ENCODE assay signal across 9 cellular contexts in genomic region chr10:76632158-76633051, GRCh38.
A peak's percentile ranks its signal among the peaks of the same experiment; 100 is the strongest.
DNase-seq lines count a peak whose midpoint lies in the region; ATAC-seq and TF ChIP-seq lines count a peak whose summit lies in the region.
"Had no signal": no experiment of that assay in that cellular context is flagged by ENCODE, and none has a peak within 500 bp of the region (broad histone marks: within the 10 kb centered on the region; RNA-seq: fewer than 3 reads in every experiment).

No MANE protein-coding gene starts in this region.

- H3K4me2 ChIP-seq in mammary epithelial cell (ENCODE audit: insufficient read depth, low read depth, low read length), result no peak overlapping the region

- H3K9me3 Mint-ChIP-seq in mesothelial cell of epicardium, result no peaks in the 10 kb centered on the region

- ATAC-seq in GM19452 (IDR thresholded peaks at IDR 0.05; ENCODE audit: unreplicated experiment) (no peak), GM18909 (IDR thresholded peaks at IDR 0.05; ENCODE audit: poor library complexity, unreplicated experiment) (no peak)

- in situ Hi-C loops in mammary epithelial cell (cut with MboI; ENCODE audit: low sequenced_read_pairs in 2 of 2), result no loop called here

- no peaks in the 10 kb centered on the region for H3K9me3 ChIP-seq in mammary epithelial cell (replicated peaks; ENCODE audit: insufficient read depth, low read length)

- no peak overlapping the region for H2AFZ ChIP-seq in mammary epithelial cell (ENCODE audit: low read depth, low read length)

- peak overlapping the region; percentile 34 for H3K4me3 Mint-ChIP-seq in mesothelial cell of epicardium

- H3K4me1 Mint-ChIP-seq in mesothelial cell of epicardium, result peaks cover 14% of the 10 kb centered on the region

- H4K20me1 ChIP-seq in mammary epithelial cell (ENCODE audit: insufficient read depth, low read length), result no peaks in the 10 kb centered on the region

- H3K9ac ChIP-seq in mammary epithelial cell (ENCODE audit: insufficient read depth, low read length), result no peak overlapping the region

- peak; percentile 81 for DNase-seq in NCI-H146 (lab: John Stamatoyannopoulos, UW)
- peak; percentile 35 for DNase-seq in mammary epithelial cell
- no peak for DNase-seq in mesothelial cell of epicardium (ENCODE audit: low spot score in 2 of 2, unreplicated experiment in 2 of 2)
- no peak for DNase-seq in occipital lobe (lab: John Stamatoyannopoulos, UW)
- DNase-seq in cortex of kidney (lab: John Stamatoyannopoulos, UW), result no peak

- no peaks in the 10 kb centered on the region for H3K27me3 ChIP-seq in mammary epithelial cell (ENCODE audit: insufficient read depth, low read length)

- 65% methylated on average over 16 of the region's 16 CpGs for WGBS in mammary epithelial cell (ENCODE audit: low coverage, missing lambda C conversion rate)

- H3K27ac Mint-ChIP-seq in mesothelial cell of epicardium, result no peak overlapping the region

- CTCF ChIA-PET in mammary epithelial cell (lab: Charles Lee; ENCODE audit: low non-redundant PET), result no interaction called here

- no TSS peak for BruUV-seq in mammary epithelial cell (replicated peaks; lab: Mats Ljungman, UMichigan)

- H3K36me3 ChIP-seq in mammary epithelial cell (ENCODE audit: insufficient read depth, low read length), result no peaks in the 10 kb centered on the region

- no peak overlapping the region for H3K4me3 ChIP-seq in mammary epithelial cell (replicated peaks in 1 of 3; ENCODE audit: insufficient read depth in 1 of 3, low read depth in 2 of 3, low read length in 3 of 3)
- H3K4me3 ChIP-seq: SK-N-MC had no signal

- no peaks in the 10 kb centered on the region for H3K36me3 Mint-ChIP-seq in mesothelial cell of epicardium

- peaks cover 16% of the 10 kb centered on the region for H3K27me3 Mint-ChIP-seq in mesothelial cell of epicardium (ENCODE audit: low read depth)

- TF ChIP-seq CTCF in GM12873 (IDR thresholded peaks at IDR 0.05; ENCODE audit: insufficient read depth, low read depth, low read length, missing control alignments) (peak; percentile 43), mammary epithelial cell (conservative IDR thresholded peaks at IDR 0.05 in 1 of 2, IDR thresholded peaks at IDR 0.05 in 1 of 2; ENCODE audit: extremely low read depth in 1 of 2, insufficient read depth in 1 of 2, low read depth in 1 of 2, low read length in 2 of 2) (peak; percentile 66 to 75), mesothelial cell of epicardium (IDR thresholded peaks at IDR 0.05; ENCODE audit: unreplicated experiment) (no peak)

- no peaks in the 10 kb centered on the region for H3K4me1 ChIP-seq in mammary epithelial cell (ENCODE audit: insufficient read depth, low read length)

- H3K79me2 ChIP-seq in mammary epithelial cell (ENCODE audit: insufficient read depth, low read length), result no peaks in the 10 kb centered on the region

- intact Hi-C loops in mammary epithelial cell (cut with micrococcal nuclease), result loop anchor here (1.0 kb wide), 2 partner anchors 353 to 479 kb away; no protein-coding TSS in a partner anchor

- dilution Hi-C loops in mammary epithelial cell (cut with HindIII; ENCODE audit: low sequenced_read_pairs), result no loop called here

- no peak overlapping the region for H3K27ac ChIP-seq in mammary epithelial cell (ENCODE audit: insufficient read depth, low read depth, low read length)
- H3K27ac ChIP-seq: SK-N-MC had no signal

Comparison
In these comparisons a context has a peak if more than half of its experiments do, and no peak if none do; other contexts are left out.
1. DNase-seq: peak in NCI-H146 (single experiment) and mammary epithelial cell (single experiment); none in mesothelial cell of epicardium (0 of 2), occipital lobe (single experiment) and cortex of kidney (single experiment).